ENCODE assay signal across 1 cellular context in the genomic region with DNA sequence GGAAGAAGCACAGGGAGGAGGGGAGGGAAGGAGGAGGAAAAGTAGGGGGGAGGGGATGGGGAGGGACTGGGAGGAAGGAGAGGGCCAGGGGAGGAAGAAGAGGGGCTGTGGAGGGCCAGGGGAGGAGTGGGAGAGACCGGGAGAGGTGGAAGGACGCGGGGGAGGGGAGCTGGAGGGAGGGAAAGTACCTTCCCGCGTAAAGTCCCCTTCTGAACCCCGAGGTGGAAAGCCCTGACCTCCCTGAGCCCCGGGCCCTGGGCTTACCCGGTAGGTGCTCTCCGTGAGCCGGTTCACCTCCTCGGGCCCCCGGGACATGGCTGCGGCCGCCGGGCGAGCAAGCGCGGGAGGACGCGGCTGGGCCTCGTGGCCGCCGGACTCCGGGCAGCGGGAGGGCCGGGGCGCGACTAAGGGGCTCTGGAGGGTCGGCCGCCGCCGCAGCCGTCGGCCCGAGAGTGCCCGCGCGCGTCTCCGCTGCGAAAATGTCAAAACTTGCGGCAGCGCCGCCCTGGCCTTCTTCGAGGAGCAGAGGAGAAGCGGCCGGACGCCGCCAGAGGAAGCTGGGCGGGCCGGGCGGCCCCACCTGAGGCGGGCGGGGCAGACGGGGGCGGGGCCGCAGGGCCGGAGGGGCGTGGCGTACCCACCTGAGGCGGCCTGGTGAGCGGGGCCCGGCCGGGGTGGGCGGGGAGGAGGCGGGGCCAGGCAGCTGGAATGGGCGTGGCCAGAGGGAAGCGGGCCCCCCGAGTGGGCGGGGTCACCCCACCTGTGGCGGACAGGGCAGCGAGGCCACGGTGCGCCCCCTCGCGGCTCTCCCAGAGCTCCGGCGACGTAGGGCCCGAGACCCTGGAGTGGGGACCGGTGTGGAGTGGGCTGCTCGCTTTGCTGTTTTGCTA.
TF ChIP-seq lines count a peak whose summit lies in the region.

A gene with protein sequence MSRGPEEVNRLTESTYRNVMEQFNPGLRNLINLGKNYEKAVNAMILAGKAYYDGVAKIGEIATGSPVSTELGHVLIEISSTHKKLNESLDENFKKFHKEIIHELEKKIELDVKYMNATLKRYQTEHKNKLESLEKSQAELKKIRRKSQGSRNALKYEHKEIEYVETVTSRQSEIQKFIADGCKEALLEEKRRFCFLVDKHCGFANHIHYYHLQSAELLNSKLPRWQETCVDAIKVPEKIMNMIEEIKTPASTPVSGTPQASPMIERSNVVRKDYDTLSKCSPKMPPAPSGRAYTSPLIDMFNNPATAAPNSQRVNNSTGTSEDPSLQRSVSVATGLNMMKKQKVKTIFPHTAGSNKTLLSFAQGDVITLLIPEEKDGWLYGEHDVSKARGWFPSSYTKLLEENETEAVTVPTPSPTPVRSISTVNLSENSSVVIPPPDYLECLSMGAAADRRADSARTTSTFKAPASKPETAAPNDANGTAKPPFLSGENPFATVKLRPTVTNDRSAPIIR (minus strand): TSS at position 553 of the 890 bp plus-strand sequence. CDS start 238 bp downstream, at position 315.

TF ChIP-seq in HepG2, 621 proteins besides CTCF, POLR2A, EP300 and RAD21 (continued from another document and continues in another):
- TF ChIP-seq, protein P1, sequence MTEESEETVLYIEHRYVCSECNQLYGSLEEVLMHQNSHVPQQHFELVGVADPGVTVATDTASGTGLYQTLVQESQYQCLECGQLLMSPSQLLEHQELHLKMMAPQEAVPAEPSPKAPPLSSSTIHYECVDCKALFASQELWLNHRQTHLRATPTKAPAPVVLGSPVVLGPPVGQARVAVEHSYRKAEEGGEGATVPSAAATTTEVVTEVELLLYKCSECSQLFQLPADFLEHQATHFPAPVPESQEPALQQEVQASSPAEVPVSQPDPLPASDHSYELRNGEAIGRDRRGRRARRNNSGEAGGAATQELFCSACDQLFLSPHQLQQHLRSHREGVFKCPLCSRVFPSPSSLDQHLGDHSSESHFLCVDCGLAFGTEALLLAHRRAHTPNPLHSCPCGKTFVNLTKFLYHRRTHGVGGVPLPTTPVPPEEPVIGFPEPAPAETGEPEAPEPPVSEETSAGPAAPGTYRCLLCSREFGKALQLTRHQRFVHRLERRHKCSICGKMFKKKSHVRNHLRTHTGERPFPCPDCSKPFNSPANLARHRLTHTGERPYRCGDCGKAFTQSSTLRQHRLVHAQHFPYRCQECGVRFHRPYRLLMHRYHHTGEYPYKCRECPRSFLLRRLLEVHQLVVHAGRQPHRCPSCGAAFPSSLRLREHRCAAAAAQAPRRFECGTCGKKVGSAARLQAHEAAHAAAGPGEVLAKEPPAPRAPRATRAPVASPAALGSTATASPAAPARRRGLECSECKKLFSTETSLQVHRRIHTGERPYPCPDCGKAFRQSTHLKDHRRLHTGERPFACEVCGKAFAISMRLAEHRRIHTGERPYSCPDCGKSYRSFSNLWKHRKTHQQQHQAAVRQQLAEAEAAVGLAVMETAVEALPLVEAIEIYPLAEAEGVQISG (CRISPR knock-in tag; IDR thresholded peaks at IDR 0.05), result no peak
- TF ChIP-seq ATM (IDR thresholded peaks at IDR 0.05; ENCODE audit: borderline replicate concordance), result no peak
- TF ChIP-seq, protein P2, sequence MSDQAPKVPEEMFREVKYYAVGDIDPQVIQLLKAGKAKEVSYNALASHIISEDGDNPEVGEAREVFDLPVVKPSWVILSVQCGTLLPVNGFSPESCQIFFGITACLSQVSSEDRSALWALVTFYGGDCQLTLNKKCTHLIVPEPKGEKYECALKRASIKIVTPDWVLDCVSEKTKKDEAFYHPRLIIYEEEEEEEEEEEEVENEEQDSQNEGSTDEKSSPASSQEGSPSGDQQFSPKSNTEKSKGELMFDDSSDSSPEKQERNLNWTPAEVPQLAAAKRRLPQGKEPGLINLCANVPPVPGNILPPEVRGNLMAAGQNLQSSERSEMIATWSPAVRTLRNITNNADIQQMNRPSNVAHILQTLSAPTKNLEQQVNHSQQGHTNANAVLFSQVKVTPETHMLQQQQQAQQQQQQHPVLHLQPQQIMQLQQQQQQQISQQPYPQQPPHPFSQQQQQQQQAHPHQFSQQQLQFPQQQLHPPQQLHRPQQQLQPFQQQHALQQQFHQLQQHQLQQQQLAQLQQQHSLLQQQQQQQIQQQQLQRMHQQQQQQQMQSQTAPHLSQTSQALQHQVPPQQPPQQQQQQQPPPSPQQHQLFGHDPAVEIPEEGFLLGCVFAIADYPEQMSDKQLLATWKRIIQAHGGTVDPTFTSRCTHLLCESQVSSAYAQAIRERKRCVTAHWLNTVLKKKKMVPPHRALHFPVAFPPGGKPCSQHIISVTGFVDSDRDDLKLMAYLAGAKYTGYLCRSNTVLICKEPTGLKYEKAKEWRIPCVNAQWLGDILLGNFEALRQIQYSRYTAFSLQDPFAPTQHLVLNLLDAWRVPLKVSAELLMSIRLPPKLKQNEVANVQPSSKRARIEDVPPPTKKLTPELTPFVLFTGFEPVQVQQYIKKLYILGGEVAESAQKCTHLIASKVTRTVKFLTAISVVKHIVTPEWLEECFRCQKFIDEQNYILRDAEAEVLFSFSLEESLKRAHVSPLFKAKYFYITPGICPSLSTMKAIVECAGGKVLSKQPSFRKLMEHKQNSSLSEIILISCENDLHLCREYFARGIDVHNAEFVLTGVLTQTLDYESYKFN (CRISPR knock-in tag; conservative IDR thresholded peaks at IDR 0.05), result 0 out of 2 replicates have a peak, but pooled peaks have one; percentile 30
- TF ChIP-seq ARNT2 (CRISPR knock-in tag; IDR thresholded peaks at IDR 0.05; ENCODE audit: low read depth), result no peak
- peak; percentile 43 for TF ChIP-seq ASH2L (IDR thresholded peaks at IDR 0.05; ENCODE audit: insufficient read length, low read depth, low read length)
- no peak for TF ChIP-seq ZNF776 (CRISPR knock-in tag; IDR thresholded peaks at IDR 0.05)
- TF ChIP-seq SP1 (IDR thresholded peaks at IDR 0.05), result no peak
- TF ChIP-seq SP1 (CRISPR knock-in tag; IDR thresholded peaks at IDR 0.05), result peak; percentile 99
- TF ChIP-seq NPAS2 (CRISPR knock-in tag; IDR thresholded peaks at IDR 0.05; ENCODE audit: borderline replicate concordance), result no peak
- TF ChIP-seq ZNF335 (CRISPR knock-in tag; IDR thresholded peaks at IDR 0.05), result no peak
- TF ChIP-seq MIXL1 (CRISPR knock-in tag; IDR thresholded peaks at IDR 0.05), result 0 out of 2 replicates have a peak, but pooled peaks have one; percentile 25
- TF ChIP-seq ZNF160 (CRISPR knock-in tag; IDR thresholded peaks at IDR 0.05), result no peak
- TF ChIP-seq STAG1 (CRISPR knock-in tag; IDR thresholded peaks at IDR 0.05), result peak; percentile 64
- TF ChIP-seq NFIC (IDR thresholded peaks at IDR 0.05; ENCODE audit: low read length), result no peak
- no peak for TF ChIP-seq ZNF598 (CRISPR knock-in tag; IDR thresholded peaks at IDR 0.05; ENCODE audit: borderline replicate concordance)
- no peak for TF ChIP-seq TOE1 (CRISPR knock-in tag; IDR thresholded peaks at IDR 0.05)
- TF ChIP-seq, protein P3, sequence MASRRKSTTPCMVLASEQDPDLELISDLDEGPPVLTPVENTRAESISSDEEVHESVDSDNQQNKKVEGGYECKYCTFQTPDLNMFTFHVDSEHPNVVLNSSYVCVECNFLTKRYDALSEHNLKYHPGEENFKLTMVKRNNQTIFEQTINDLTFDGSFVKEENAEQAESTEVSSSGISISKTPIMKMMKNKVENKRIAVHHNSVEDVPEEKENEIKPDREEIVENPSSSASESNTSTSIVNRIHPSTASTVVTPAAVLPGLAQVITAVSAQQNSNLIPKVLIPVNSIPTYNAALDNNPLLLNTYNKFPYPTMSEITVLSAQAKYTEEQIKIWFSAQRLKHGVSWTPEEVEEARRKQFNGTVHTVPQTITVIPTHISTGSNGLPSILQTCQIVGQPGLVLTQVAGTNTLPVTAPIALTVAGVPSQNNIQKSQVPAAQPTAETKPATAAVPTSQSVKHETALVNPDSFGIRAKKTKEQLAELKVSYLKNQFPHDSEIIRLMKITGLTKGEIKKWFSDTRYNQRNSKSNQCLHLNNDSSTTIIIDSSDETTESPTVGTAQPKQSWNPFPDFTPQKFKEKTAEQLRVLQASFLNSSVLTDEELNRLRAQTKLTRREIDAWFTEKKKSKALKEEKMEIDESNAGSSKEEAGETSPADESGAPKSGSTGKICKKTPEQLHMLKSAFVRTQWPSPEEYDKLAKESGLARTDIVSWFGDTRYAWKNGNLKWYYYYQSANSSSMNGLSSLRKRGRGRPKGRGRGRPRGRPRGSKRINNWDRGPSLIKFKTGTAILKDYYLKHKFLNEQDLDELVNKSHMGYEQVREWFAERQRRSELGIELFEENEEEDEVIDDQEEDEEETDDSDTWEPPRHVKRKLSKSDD (CRISPR knock-in tag; IDR thresholded peaks at IDR 0.05; ENCODE audit: low read depth), result 0 out of 2 replicates have a peak, but pooled peaks have one; percentile 36
- TF ChIP-seq, protein P4, sequence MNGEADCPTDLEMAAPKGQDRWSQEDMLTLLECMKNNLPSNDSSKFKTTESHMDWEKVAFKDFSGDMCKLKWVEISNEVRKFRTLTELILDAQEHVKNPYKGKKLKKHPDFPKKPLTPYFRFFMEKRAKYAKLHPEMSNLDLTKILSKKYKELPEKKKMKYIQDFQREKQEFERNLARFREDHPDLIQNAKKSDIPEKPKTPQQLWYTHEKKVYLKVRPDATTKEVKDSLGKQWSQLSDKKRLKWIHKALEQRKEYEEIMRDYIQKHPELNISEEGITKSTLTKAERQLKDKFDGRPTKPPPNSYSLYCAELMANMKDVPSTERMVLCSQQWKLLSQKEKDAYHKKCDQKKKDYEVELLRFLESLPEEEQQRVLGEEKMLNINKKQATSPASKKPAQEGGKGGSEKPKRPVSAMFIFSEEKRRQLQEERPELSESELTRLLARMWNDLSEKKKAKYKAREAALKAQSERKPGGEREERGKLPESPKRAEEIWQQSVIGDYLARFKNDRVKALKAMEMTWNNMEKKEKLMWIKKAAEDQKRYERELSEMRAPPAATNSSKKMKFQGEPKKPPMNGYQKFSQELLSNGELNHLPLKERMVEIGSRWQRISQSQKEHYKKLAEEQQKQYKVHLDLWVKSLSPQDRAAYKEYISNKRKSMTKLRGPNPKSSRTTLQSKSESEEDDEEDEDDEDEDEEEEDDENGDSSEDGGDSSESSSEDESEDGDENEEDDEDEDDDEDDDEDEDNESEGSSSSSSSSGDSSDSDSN (CRISPR knock-in tag; IDR thresholded peaks at IDR 0.05), result no peak; the same call in 1 of the 2 replicates
- TF ChIP-seq TSC22D2 (CRISPR knock-in tag; IDR thresholded peaks at IDR 0.05; ENCODE audit: borderline replicate concordance), result no peak
- TF ChIP-seq, protein P5, sequence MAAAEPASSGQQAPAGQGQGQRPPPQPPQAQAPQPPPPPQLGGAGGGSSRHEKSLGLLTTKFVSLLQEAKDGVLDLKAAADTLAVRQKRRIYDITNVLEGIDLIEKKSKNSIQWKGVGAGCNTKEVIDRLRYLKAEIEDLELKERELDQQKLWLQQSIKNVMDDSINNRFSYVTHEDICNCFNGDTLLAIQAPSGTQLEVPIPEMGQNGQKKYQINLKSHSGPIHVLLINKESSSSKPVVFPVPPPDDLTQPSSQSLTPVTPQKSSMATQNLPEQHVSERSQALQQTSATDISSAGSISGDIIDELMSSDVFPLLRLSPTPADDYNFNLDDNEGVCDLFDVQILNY (CRISPR knock-in tag; conservative IDR thresholded peaks at IDR 0.05), result no peak
- TF ChIP-seq, protein P6, sequence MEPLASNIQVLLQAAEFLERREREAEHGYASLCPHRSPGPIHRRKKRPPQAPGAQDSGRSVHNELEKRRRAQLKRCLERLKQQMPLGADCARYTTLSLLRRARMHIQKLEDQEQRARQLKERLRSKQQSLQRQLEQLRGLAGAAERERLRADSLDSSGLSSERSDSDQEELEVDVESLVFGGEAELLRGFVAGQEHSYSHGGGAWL (CRISPR knock-in tag; IDR thresholded peaks at IDR 0.05), result no peak
- TF ChIP-seq, protein P7, sequence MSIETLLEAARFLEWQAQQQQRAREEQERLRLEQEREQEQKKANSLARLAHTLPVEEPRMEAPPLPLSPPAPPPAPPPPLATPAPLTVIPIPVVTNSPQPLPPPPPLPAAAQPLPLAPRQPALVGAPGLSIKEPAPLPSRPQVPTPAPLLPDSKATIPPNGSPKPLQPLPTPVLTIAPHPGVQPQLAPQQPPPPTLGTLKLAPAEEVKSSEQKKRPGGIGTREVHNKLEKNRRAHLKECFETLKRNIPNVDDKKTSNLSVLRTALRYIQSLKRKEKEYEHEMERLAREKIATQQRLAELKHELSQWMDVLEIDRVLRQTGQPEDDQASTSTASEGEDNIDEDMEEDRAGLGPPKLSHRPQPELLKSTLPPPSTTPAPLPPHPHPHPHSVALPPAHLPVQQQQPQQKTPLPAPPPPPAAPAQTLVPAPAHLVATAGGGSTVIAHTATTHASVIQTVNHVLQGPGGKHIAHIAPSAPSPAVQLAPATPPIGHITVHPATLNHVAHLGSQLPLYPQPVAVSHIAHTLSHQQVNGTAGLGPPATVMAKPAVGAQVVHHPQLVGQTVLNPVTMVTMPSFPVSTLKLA (IDR thresholded peaks at IDR 0.05), result no peak
- no peak for TF ChIP-seq RFX1 (IDR thresholded peaks at IDR 0.05)
- no peak for TF ChIP-seq HMG20A (CRISPR knock-in tag; IDR thresholded peaks at IDR 0.05; ENCODE audit: borderline replicate concordance)
- peak; percentile 81 for TF ChIP-seq SP5 (CRISPR knock-in tag; IDR thresholded peaks at IDR 0.05; ENCODE audit: borderline replicate concordance, low read depth)
- TF ChIP-seq PPARG (CRISPR knock-in tag; conservative IDR thresholded peaks at IDR 0.05), result no peak
- TF ChIP-seq ZNF234 (CRISPR knock-in tag; conservative IDR thresholded peaks at IDR 0.05), result no peak
- no peak for TF ChIP-seq ZNF121 (CRISPR knock-in tag; IDR thresholded peaks at IDR 0.05)
- no peak for TF ChIP-seq HMGA1 (CRISPR knock-in tag; conservative IDR thresholded peaks at IDR 0.05)
- no peak for TF ChIP-seq ZNF20 (CRISPR knock-in tag; IDR thresholded peaks at IDR 0.05)
- peak; percentile 37 for TF ChIP-seq RBM39 (IDR thresholded peaks at IDR 0.05; ENCODE audit: low read depth, low read length, poor library complexity, severe bottlenecking)
- TF ChIP-seq, protein P8, sequence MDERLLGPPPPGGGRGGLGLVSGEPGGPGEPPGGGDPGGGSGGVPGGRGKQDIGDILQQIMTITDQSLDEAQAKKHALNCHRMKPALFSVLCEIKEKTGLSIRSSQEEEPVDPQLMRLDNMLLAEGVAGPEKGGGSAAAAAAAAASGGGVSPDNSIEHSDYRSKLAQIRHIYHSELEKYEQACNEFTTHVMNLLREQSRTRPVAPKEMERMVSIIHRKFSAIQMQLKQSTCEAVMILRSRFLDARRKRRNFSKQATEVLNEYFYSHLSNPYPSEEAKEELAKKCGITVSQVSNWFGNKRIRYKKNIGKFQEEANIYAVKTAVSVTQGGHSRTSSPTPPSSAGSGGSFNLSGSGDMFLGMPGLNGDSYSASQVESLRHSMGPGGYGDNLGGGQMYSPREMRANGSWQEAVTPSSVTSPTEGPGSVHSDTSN (CRISPR knock-in tag; IDR thresholded peaks at IDR 0.05), result no peak
- TF ChIP-seq ZNF572 (CRISPR knock-in tag; IDR thresholded peaks at IDR 0.05), result no peak
- no peak for TF ChIP-seq ZNF652 (CRISPR knock-in tag; IDR thresholded peaks at IDR 0.05; ENCODE audit: borderline replicate concordance, low read depth)
- TF ChIP-seq, protein P9, sequence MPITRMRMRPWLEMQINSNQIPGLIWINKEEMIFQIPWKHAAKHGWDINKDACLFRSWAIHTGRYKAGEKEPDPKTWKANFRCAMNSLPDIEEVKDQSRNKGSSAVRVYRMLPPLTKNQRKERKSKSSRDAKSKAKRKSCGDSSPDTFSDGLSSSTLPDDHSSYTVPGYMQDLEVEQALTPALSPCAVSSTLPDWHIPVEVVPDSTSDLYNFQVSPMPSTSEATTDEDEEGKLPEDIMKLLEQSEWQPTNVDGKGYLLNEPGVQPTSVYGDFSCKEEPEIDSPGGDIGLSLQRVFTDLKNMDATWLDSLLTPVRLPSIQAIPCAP (CRISPR knock-in tag; IDR thresholded peaks at IDR 0.05; ENCODE audit: low read depth), result no peak
- no peak for TF ChIP-seq GABPA (IDR thresholded peaks at IDR 0.05; ENCODE audit: low read depth, low read length)
- TF ChIP-seq GABPA (CRISPR knock-in tag; IDR thresholded peaks at IDR 0.05; ENCODE audit: low read depth), result no peak
- TF ChIP-seq, protein P10, sequence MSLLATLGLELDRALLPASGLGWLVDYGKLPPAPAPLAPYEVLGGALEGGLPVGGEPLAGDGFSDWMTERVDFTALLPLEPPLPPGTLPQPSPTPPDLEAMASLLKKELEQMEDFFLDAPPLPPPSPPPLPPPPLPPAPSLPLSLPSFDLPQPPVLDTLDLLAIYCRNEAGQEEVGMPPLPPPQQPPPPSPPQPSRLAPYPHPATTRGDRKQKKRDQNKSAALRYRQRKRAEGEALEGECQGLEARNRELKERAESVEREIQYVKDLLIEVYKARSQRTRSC (CRISPR knock-in tag; IDR thresholded peaks at IDR 0.05; ENCODE audit: low read depth), result no peak
